Comparison of ENCODE assay signal across 19 cellular contexts in genomic region chr15:62878070-62878469, GRCh38.
A peak's percentile ranks its signal among the peaks of the same experiment; 100 is the strongest.
DNase-seq lines count a peak whose midpoint lies in the region; TF ChIP-seq lines count a peak whose summit lies in the region.
"Had no signal": no experiment of that assay in that cellular context is flagged by ENCODE, and none has a peak within 500 bp of the region (broad histone marks: within the 10 kb centered on the region; RNA-seq: fewer than 3 reads in every experiment).

No MANE protein-coding gene starts in this region.

- H3K36me3 ChIP-seq in SK-N-SH (replicated peaks in 1 of 2; ENCODE audit: control insufficient read depth in 1 of 2, insufficient read depth in 2 of 2, low read length in 1 of 2) (no peaks in the 10 kb centered on the region), rectal smooth muscle tissue (ENCODE audit: control insufficient read depth, insufficient read depth, low read length) (no peaks in the 10 kb centered on the region)
- H3K36me3 ChIP-seq: HAP-1 had no signal

- no peaks in the 10 kb centered on the region for H4K20me1 ChIP-seq in SK-N-SH (ENCODE audit: insufficient read depth)

- H3K9ac ChIP-seq in SK-N-SH (no peak overlapping the region), rectal smooth muscle tissue (ENCODE audit: low read length) (no peak overlapping the region)

- H3K9me3 Mint-ChIP-seq in CD14-positive monocyte: peaks cover 0 to 2% (median 0%) of the 10 kb centered on the region in 7 donors
- no peaks in the 10 kb centered on the region for H3K9me3 Mint-ChIP-seq in immature natural killer cell

- H3K4me1 ChIP-seq in SK-N-SH (ENCODE audit: control insufficient read depth in 1 of 2, insufficient read depth in 2 of 2, low read depth in 1 of 2, low read length in 1 of 2): peaks cover 21 to 53% of the 10 kb centered on the region in 2 experiments
- peaks cover 53% of the 10 kb centered on the region for H3K4me1 ChIP-seq in rectal smooth muscle tissue (ENCODE audit: control insufficient read depth, insufficient read depth, low read length)

- POLR2A ChIA-PET in SK-N-SH (lab: Yijun Ruan, JAX): interaction anchor here (0.9 to 1.2 kb wide), 2 partner anchors 97 to 212 kb away, joined by 3 to 4 read pairs; no protein-coding TSS in a partner anchor

- TF ChIP-seq EP300 in SK-N-SH (IDR thresholded peaks at IDR 0.05; ENCODE audit: borderline replicate concordance in 1 of 2, low read depth in 1 of 2, low read length in 1 of 2): peak in 1 of 2 experiments; percentile 95; a peak in 2 of 4 replicates

- peaks cover 10% of the 10 kb centered on the region for H3F3A ChIP-seq in SK-N-SH (replicated peaks; ENCODE audit: insufficient read depth)

- WGBS in SK-N-SH (ENCODE audit: low lambda C conversion rate): 72% methylated on average over 6 of the region's 6 CpGs

- H3K4me3 ChIP-seq in SK-N-SH (ENCODE audit: low read depth in 2 of 2, low read length in 1 of 2) (no peak overlapping the region), rectal smooth muscle tissue (ENCODE audit: low read length) (no peak overlapping the region)
- H3K4me3 ChIP-seq: HAP-1, SK-N-MC had no signal

- H3K27me3 Mint-ChIP-seq in CD14-positive monocyte (ENCODE audit: low read depth in 3 of 3) (peaks cover 2 to 3% (median 3%) of the 10 kb centered on the region in 3 donors), immature natural killer cell (ENCODE audit: low read depth in 3 of 3) (peaks cover 5 to 6% (median 5%) of the 10 kb centered on the region in 3 donors)

- DNase-seq in NCI-H2196 (lab: John Stamatoyannopoulos, UW; ENCODE audit: unreplicated experiment) (peak; percentile 10), NCI-H2196 treated with DMSO at 0.1 percent for 48 hours (lab: John Stamatoyannopoulos, UW; ENCODE audit: unreplicated experiment) (no peak), SK-N-SH (peak; percentile 80), left kidney (ENCODE audit: low read depth, low spot score) (peak; percentile 47), NCI-H226 (no peak), CD14-positive monocyte (ENCODE audit: low spot score) (no peak), immature natural killer cell (no peak)
- DNase-seq: AML-193, DND-41, IMR-90, NCI-H1417 treated with DMSO at 0.1 percent for 48 hours, NCI-H187 treated with DMSO at 0.1 percent for 48 hours, NCI-H446 treated with DMSO at 0.1 percent for 48 hours, OCI-M1 had no signal

- no peaks in the 10 kb centered on the region for H3K9me3 ChIP-seq in SK-N-SH
- H3K9me3 ChIP-seq: HAP-1 had no signal

- H3K27ac Mint-ChIP-seq in CD14-positive monocyte (no peak overlapping the region), immature natural killer cell (no peak overlapping the region)

- H2AFZ ChIP-seq in SK-N-SH (ENCODE audit: low read depth): no peak overlapping the region

- peak; percentile 39 for TF ChIP-seq RAD21 in SK-N-SH (IDR thresholded peaks at IDR 0.05; ENCODE audit: low read length)

- H3K27ac ChIP-seq in SK-N-SH (ENCODE audit: low read depth in 2 of 2, low read length in 1 of 2) (peak overlapping the region in 1 of 2 experiments; percentile 47; a peak in 1 of 4 replicates), rectal smooth muscle tissue (ENCODE audit: low read depth, low read length) (peak overlapping the region; percentile 73)
- H3K27ac ChIP-seq: 22Rv1, HL-60, SK-N-MC had no signal

- no peak for TF ChIP-seq CTCF in SK-N-SH (IDR thresholded peaks at IDR 0.05)
- TF ChIP-seq CTCF in CD14-positive monocyte (IDR thresholded peaks at IDR 0.05): no peak

- CTCF ChIA-PET in SK-N-SH (lab: Yijun Ruan, JAX): interaction anchor here (1.4 to 3.4 kb wide), 3 partner anchors 96 to 170 kb away, joined by 3 to 20 read pairs (median 5); no protein-coding TSS in a partner anchor

- H3K36me3 Mint-ChIP-seq in CD14-positive monocyte: no peaks in the 10 kb centered on the region
- H3K36me3 Mint-ChIP-seq in immature natural killer cell: no peaks in the 10 kb centered on the region

- no peaks in the 10 kb centered on the region for H3K9me2 ChIP-seq in SK-N-SH

- H3K4me2 ChIP-seq in SK-N-SH: no peak overlapping the region

- intact Hi-C loops in CD14-positive monocyte (cut with micrococcal nuclease): no loop called here

- H3K79me2 ChIP-seq in SK-N-SH (ENCODE audit: insufficient read depth): no peaks in the 10 kb centered on the region

- peaks cover 15% of the 10 kb centered on the region for H3K4me1 Mint-ChIP-seq in CD14-positive monocyte
- H3K4me1 Mint-ChIP-seq in immature natural killer cell: no peaks in the 10 kb centered on the region

- H3K27me3 ChIP-seq in SK-N-SH (ENCODE audit: insufficient read depth): no peaks in the 10 kb centered on the region
- no peaks in the 10 kb centered on the region for H3K27me3 ChIP-seq in rectal smooth muscle tissue (ENCODE audit: control insufficient read depth, insufficient read depth, low read length)

- H3K4me3 Mint-ChIP-seq in CD14-positive monocyte (no peak overlapping the region), immature natural killer cell (no peak overlapping the region)

TF ChIP-seq in SK-N-SH, 30 proteins besides CTCF, POLR2A, EP300 and RAD21:
- no peak for TF ChIP-seq GABPA (IDR thresholded peaks at IDR 0.05; ENCODE audit: low read depth)
- peak; percentile 90 for TF ChIP-seq FOXJ3 (CRISPR knock-in tag; IDR thresholded peaks at IDR 0.05)
- peak; percentile 90 for TF ChIP-seq GATA2 (CRISPR knock-in tag; IDR thresholded peaks at IDR 0.05)
- peak; percentile 85 for TF ChIP-seq CHD2 (IDR thresholded peaks at IDR 0.05; ENCODE audit: low read length, partially characterized antibody)
- no peak for TF ChIP-seq MAX (IDR thresholded peaks at IDR 0.05; ENCODE audit: low read depth)
- TF ChIP-seq FOSL2 (IDR thresholded peaks at IDR 0.05; ENCODE audit: borderline replicate concordance, low read depth): no peak
- TF ChIP-seq POLR2AphosphoS5 (IDR thresholded peaks at IDR 0.05; ENCODE audit: low read depth, low read length): peak; percentile 53; the same call in 1 of the 2 replicates
- TF ChIP-seq RCOR1 (IDR thresholded peaks at IDR 0.05; ENCODE audit: low read length): peak; percentile 96
- TF ChIP-seq TCF12 (IDR thresholded peaks at IDR 0.05): peak; percentile 64

Comparison
In these comparisons a context has a peak if more than half of its experiments do, and no peak if none do; other contexts are left out.
1. DNase-seq: peak in NCI-H2196 (single experiment), SK-N-SH (single experiment) and left kidney (single experiment); none in NCI-H2196 treated with DMSO at 0.1 percent for 48 hours (single experiment), NCI-H226 (single experiment), CD14-positive monocyte (single experiment) and immature natural killer cell (0 of 3).